Comparison of ENCODE assay signal across 8 cellular contexts in genomic region chr6:71419954-71420692, GRCh38.
DNase-seq lines count a peak whose midpoint lies in the region; ATAC-seq, FAIRE-seq and TF ChIP-seq lines count a peak whose summit lies in the region.

No MANE protein-coding gene starts in this region.

- H3K36me3 Mint-ChIP-seq in activated T-cell treated with anti-CD3 and anti-CD28 coated beads, Interleukin-2, amount 50 U/mL, for 4 hours (ENCODE audit: insufficient read depth) = no peaks in the 10 kb centered on the region
- no peaks in the 10 kb centered on the region for H3K36me3 Mint-ChIP-seq in activated T-helper 17 cell treated with anti-CD3 and anti-CD28 coated beads, Interleukin-2, amount 50 U/mL, for 72 hours (ENCODE audit: low read depth)

- intact Hi-C loops in cardiac septum (cut with DNase I) = loop anchor here (5.0 kb wide), 1 partner anchor 33 kb away; no protein-coding TSS in a partner anchor
- intact Hi-C loops in pancreas (cut with DNase I) = no loop called here

- H3K27me3 ChIP-seq in pancreas = no peaks in the 10 kb centered on the region

- no peak for FAIRE-seq in pancreas (lab: Jason Lieb, UNC)

- peaks cover 58% of the 10 kb centered on the region for H3K27me3 Mint-ChIP-seq in activated T-cell treated with anti-CD3 and anti-CD28 coated beads, Interleukin-2, amount 50 U/mL, for 4 hours (ENCODE audit: low read depth)
- peaks cover 57% of the 10 kb centered on the region for H3K27me3 Mint-ChIP-seq in activated T-helper 17 cell treated with anti-CD3 and anti-CD28 coated beads, Interleukin-2, amount 50 U/mL, for 72 hours

- peak in 2 of 4 donors; percentile 17 to 27 for TF ChIP-seq CTCF in pancreas (IDR thresholded peaks at IDR 0.05)

- no peak overlapping the region for H3K27ac Mint-ChIP-seq in activated T-helper 17 cell treated with anti-CD3 and anti-CD28 coated beads, Interleukin-2, amount 50 U/mL, for 72 hours

- peak overlapping the region; percentile 75 to 97 (median 84) for H3K4me3 ChIP-seq in pancreas

- H3K4me1 ChIP-seq in pancreas = peaks cover 0 to 5% (median 0%) of the 10 kb centered on the region in 3 donors

- H3K9me3 Mint-ChIP-seq in activated T-cell treated with anti-CD3 and anti-CD28 coated beads, Interleukin-2, amount 50 U/mL, for 4 hours = no peaks in the 10 kb centered on the region
- H3K9me3 Mint-ChIP-seq in activated T-helper 17 cell treated with anti-CD3 and anti-CD28 coated beads, Interleukin-2, amount 50 U/mL, for 72 hours = no peaks in the 10 kb centered on the region

- H3K27ac ChIP-seq in pancreas = peak overlapping the region; percentile 87 to 92 (median 88)

- no peaks in the 10 kb centered on the region for H3K4me1 Mint-ChIP-seq in activated T-cell treated with anti-CD3 and anti-CD28 coated beads, Interleukin-2, amount 50 U/mL, for 4 hours (ENCODE audit: low read depth)
- no peaks in the 10 kb centered on the region for H3K4me1 Mint-ChIP-seq in activated T-helper 17 cell treated with anti-CD3 and anti-CD28 coated beads, Interleukin-2, amount 50 U/mL, for 72 hours

- peak overlapping the region; percentile 38 for H3K4me3 Mint-ChIP-seq in activated T-cell treated with anti-CD3 and anti-CD28 coated beads, Interleukin-2, amount 50 U/mL, for 4 hours
- peak overlapping the region; percentile 6 for H3K4me3 Mint-ChIP-seq in activated T-helper 17 cell treated with anti-CD3 and anti-CD28 coated beads, Interleukin-2, amount 50 U/mL, for 72 hours

- no peaks in the 10 kb centered on the region for H3K9me3 ChIP-seq in pancreas

- WGBS in pancreas, 2 donors = 0 to 1% methylated on average over 48 to 100 of the region's 100 CpGs

- DNase-seq in activated T-cell treated with anti-CD3 and anti-CD28 coated beads, Interleukin-2, amount 50 U/mL, for 4 hours = no peak
- no peak for DNase-seq in activated T-cell treated with anti-CD3 and anti-CD28 coated beads, Interleukin-2, amount 50 U/mL, for 1 hour
- DNase-seq in cardiac septum (ENCODE audit: low spot score) (peak; percentile 77), pancreas (peak; percentile 49 to 81 (median 60))
- no peak for DNase-seq in stimulated activated naive CD4-positive, alpha-beta T cell (lab: John Stamatoyannopoulos, UW)
- DNase-seq in activated CD4-positive, CD25-positive, alpha-beta regulatory T cell treated with anti-CD3 and anti-CD28 coated beads, Interleukin-2, amount 50 U/mL, for 72 hours = no peak

- H3K36me3 ChIP-seq in pancreas = peaks cover 0 to 12% (median 0%) of the 10 kb centered on the region in 3 donors

- ATAC-seq in activated T-cell treated with anti-CD3 and anti-CD28 coated beads, Interleukin-2, amount 50 U/mL, for 4 hours = peak; percentile 32 to 56
- peak; percentile 34 for ATAC-seq in HG02943 (IDR thresholded peaks at IDR 0.05; ENCODE audit: low read depth, unreplicated experiment)
- no peak for ATAC-seq in activated T-helper 17 cell treated with anti-CD3 and anti-CD28 coated beads, Interleukin-2, amount 50 U/mL, for 72 hours (replicated peaks)
- ATAC-seq in pancreas = peak; percentile 57 to 71 (median 69)

Comparison
In these comparisons a context has a peak if more than half of its experiments do, and no peak if none do; other contexts are left out.
1. DNase-seq: peak in cardiac septum (single experiment) and pancreas (6 of 6); none in activated T-cell treated with anti-CD3 and anti-CD28 coated beads, Interleukin-2, amount 50 U/mL, for 4 hours (single experiment), activated T-cell treated with anti-CD3 and anti-CD28 coated beads, Interleukin-2, amount 50 U/mL, for 1 hour (single experiment), stimulated activated naive CD4-positive, alpha-beta T cell (0 of 6) and activated CD4-positive, CD25-positive, alpha-beta regulatory T cell treated with anti-CD3 and anti-CD28 coated beads, Interleukin-2, amount 50 U/mL, for 72 hours (single experiment).